Comparison of ENCODE assay signal across 20 cellular contexts in the genomic region with DNA sequence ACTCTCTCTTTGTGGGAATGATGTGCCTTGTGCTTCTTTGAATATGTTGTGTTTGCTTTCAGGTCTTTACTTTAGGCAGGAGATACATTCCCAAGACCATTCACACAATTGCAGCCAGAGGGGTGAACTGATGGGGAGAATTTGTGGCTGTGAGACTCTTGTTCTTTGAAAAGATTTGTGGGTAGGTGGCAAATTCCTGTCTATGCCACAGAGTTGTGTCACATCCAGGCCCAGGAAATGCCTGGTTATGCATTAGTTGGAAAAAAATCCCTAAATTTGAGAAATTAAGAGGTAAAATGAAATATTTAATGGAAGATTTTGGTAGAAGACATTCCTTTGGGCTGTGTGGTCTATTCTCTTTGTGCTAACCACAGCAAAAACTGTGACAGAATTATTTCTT. TPM values are rescaled to one million over a fixed set of nuclear protein-coding genes. Genes with fewer than 3 reads are reported as not detected.
"Had no signal": no experiment of that assay in that cellular context is flagged by ENCODE, and none has a peak within 500 bp of the region (broad histone marks: within the 10 kb centered on the region; RNA-seq: fewer than 3 reads in every experiment).

No MANE protein-coding gene starts in this region.

- H3K27ac ChIP-seq: KMS-11 had no signal

- H3K4me3 ChIP-seq: K562, MG63 had no signal

- DNase-seq: MG63, NCI-H1092 treated with DMSO at 0.1 percent for 48 hours, NCI-H1436, NCI-H1694, NCI-H187 treated with DMSO at 0.1 percent for 48 hours, NCI-H2029 treated with DMSO at 0.1 percent for 48 hours, NCI-H2107, NCI-H226, NCI-H446, NCI-H510A, NCI-H524 treated with DMSO at 0.1 percent for 48 hours, NCI-H69, NCI-H774, Right ventricle myocardium superior, RPMI8226, SIG-M5 had no signal

- ATAC-seq: K562 had no signal

- H3K36me3 ChIP-seq: MG63 had no signal

- H3K27me3 ChIP-seq: MG63 had no signal

- H3K9me3 Mint-ChIP-seq: IgD-negative memory B cell had no signal

- H3K27ac Mint-ChIP-seq: IgD-negative memory B cell had no signal

- H3K27me3 Mint-ChIP-seq: IgD-negative memory B cell had no signal

- H3K9ac ChIP-seq: KMS-11 had no signal

- H3K9me3 ChIP-seq: MG63 had no signal

- H3K4me1 Mint-ChIP-seq: IgD-negative memory B cell had no signal

- H3K4me2 ChIP-seq: KMS-11 had no signal

- H3K36me3 Mint-ChIP-seq: IgD-negative memory B cell had no signal

RNA-seq across cellular contexts. Expression of a gene that starts 28.8 kb away (rescaled TPM):
- total RNA-seq: LHCN-M2, Right ventricle myocardium superior had no signal
- polyA plus RNA-seq: IgD-negative memory B cell had no signal
